ENCODE assay signal across 17 cellular contexts in the genomic region with DNA sequence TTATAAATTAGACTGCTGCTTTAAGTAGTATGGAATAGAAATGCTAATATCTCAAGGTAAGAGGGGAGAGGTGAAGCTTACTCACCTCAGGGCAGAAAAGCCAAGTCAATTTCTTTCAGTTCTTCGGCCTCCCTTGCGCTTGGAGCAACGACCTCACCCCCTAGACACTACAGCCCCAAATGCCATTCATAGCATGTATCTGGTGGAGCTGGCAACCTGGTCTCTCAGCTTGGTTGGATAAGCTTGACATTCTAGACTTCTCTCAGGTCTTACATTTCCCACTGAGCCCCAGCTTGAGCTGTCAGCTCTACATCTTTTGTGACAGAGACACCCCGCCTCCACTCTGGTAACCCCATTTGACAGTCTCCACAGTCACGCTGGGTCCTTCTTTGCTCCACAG.
A peak's percentile ranks its signal among the peaks of the same experiment; 100 is the strongest.
DNase-seq lines count a peak whose midpoint lies in the region; ATAC-seq, FAIRE-seq and TF ChIP-seq lines count a peak whose summit lies in the region.
"Had no signal": no experiment of that assay in that cellular context is flagged by ENCODE, and none has a peak within 500 bp of the region (broad histone marks: within the 10 kb centered on the region; RNA-seq: fewer than 3 reads in every experiment).

No MANE protein-coding gene starts in this region.

- peaks cover 16% of the 10 kb centered on the region for H3K4me1 Mint-ChIP-seq in endodermal cell

- intact Hi-C loops in IMR-90 (cut with micrococcal nuclease), result no loop called here

- H3K27me3 Mint-ChIP-seq in endodermal cell (ENCODE audit: insufficient read depth), result no peaks in the 10 kb centered on the region
- H3K27me3 Mint-ChIP-seq: CD4-positive, CD25-positive, alpha-beta regulatory T cell had no signal

- ATAC-seq in IMR-90 (ENCODE audit: low read depth) (no peak), GM18873 (IDR thresholded peaks at IDR 0.05; ENCODE audit: low FRiP score, unreplicated experiment) (no peak)
- ATAC-seq: GM12878 had no signal

- H2BK120ac ChIP-seq in IMR-90 (ENCODE audit: low read depth, low read length) (no peak overlapping the region), H1 (replicated peaks; ENCODE audit: low read depth, low read length) (no peak overlapping the region), mesendoderm (ENCODE audit: low read depth, low read length) (no peak overlapping the region)

- H4K8ac ChIP-seq in IMR-90 (ENCODE audit: low read depth in 2 of 2, low read length in 2 of 2) (no peak overlapping the region), H1 (ENCODE audit: extremely low read depth, insufficient read depth, low read length) (no peak overlapping the region), mesendoderm (ENCODE audit: low read depth, low read length) (no peak overlapping the region)

- H3K27ac Mint-ChIP-seq in endodermal cell, result no peak overlapping the region
- H3K27ac Mint-ChIP-seq: CD4-positive, CD25-positive, alpha-beta regulatory T cell had no signal

- H4K20me1 ChIP-seq in IMR-90 (ENCODE audit: insufficient read depth, low read length), result no peaks in the 10 kb centered on the region
- no peaks in the 10 kb centered on the region for H4K20me1 ChIP-seq in H1 (replicated peaks in 1 of 2; ENCODE audit: control insufficient read depth in 1 of 2, insufficient read depth in 2 of 2, low read length in 2 of 2)
- H4K20me1 ChIP-seq: BLaER1 treated with 17β-estradiol and CSF1 and Interleukin-3, amounts not matched to agents 10 nM and 100 nM had no signal

- peaks cover under 1% of the 10 kb centered on the region; the same call in 1 of the 2 replicates for H3K9me1 ChIP-seq in IMR-90 (ENCODE audit: insufficient read depth, low read length)

- TF ChIP-seq POLR2A in IMR-90 (IDR thresholded peaks at IDR 0.05; ENCODE audit: low read depth, low read length), result no peak
- no peak for TF ChIP-seq POLR2A in H1 (IDR thresholded peaks at IDR 0.05; ENCODE audit: control extremely low read depth in 1 of 2, low read depth in 2 of 2, low read length in 2 of 2)

- no peak overlapping the region for H3K27ac ChIP-seq in IMR-90 (ENCODE audit: insufficient read depth, low read length)
- no peak overlapping the region for H3K27ac ChIP-seq in H1 (ENCODE audit: low read depth, low read length)
- H3K27ac ChIP-seq in mesendoderm (ENCODE audit: low read depth, low read length), result no peak overlapping the region
- peak overlapping the region; percentile 93 for H3K27ac ChIP-seq in substantia nigra (ENCODE audit: low read depth, low read length, poor library complexity, severe bottlenecking)
- no peak overlapping the region for H3K27ac ChIP-seq in endodermal cell (ENCODE audit: low read depth, low read length)
- H3K27ac ChIP-seq: BLaER1 treated with 17β-estradiol and CSF1 and Interleukin-3, amounts not matched to agents 10 nM and 100 nM; GM23248 had no signal

- POLR2A ChIA-PET in IMR-90 (lab: Charles Lee; ENCODE audit: unreplicated experiment) (no interaction called here), H1 (lab: Charles Lee; ENCODE audit: partially characterized antibody) (interaction anchor here (1.2 kb wide), 1 partner anchor 156 kb away, joined by 3 read pairs; no protein-coding TSS in a partner anchor)

- H2BK5ac ChIP-seq in IMR-90 (ENCODE audit: low read depth, low read length, poor library complexity, severe bottlenecking) (no peak overlapping the region), H1 (ENCODE audit: low read depth, low read length) (no peak overlapping the region), mesendoderm (ENCODE audit: low read length) (no peak overlapping the region)

- H3K4me3 ChIP-seq in IMR-90 (ENCODE audit: insufficient read depth, low read depth, low read length) (no peak overlapping the region), H1 (ENCODE audit: extremely low read depth in 1 of 4, insufficient read depth in 2 of 4, low read depth in 3 of 4, low read length in 4 of 4) (no peak overlapping the region), mesendoderm (ENCODE audit: low read length) (no peak overlapping the region), endodermal cell (ENCODE audit: low read length) (no peak overlapping the region), HAP-1 (no peak overlapping the region)
- H3K4me3 ChIP-seq: BLaER1 treated with 17β-estradiol and CSF1 and Interleukin-3, amounts not matched to agents 10 nM and 100 nM; GM12878; GM23248 had no signal

- H3K4me1 ChIP-seq in IMR-90 (ENCODE audit: control insufficient read depth, insufficient read depth, low read length) (peaks cover under 1% of the 10 kb centered on the region), H1 (replicated peaks in 1 of 4; ENCODE audit: control insufficient read depth in 3 of 4, insufficient read depth in 4 of 4, low read length in 3 of 4) (peaks cover 0 to 4% (median 2%) of the 10 kb centered on the region in 4 experiments; a peak in 2 of 7 replicates), mesendoderm (ENCODE audit: control insufficient read depth, low read depth, low read length) (peaks cover under 1% of the 10 kb centered on the region), endodermal cell (ENCODE audit: control insufficient read depth, insufficient read depth, low read length) (peaks cover 2% of the 10 kb centered on the region), HAP-1 (no peaks in the 10 kb centered on the region)
- H3K4me1 ChIP-seq: BLaER1 treated with 17β-estradiol and CSF1 and Interleukin-3, amounts not matched to agents 10 nM and 100 nM had no signal

- no TSS peak for BruUV-seq in IMR-90 (replicated peaks; lab: Mats Ljungman, UMichigan)

- H3K9me3 ChIP-seq in IMR-90 (ENCODE audit: control insufficient read depth, insufficient read depth, low read length) (no peaks in the 10 kb centered on the region), H1 (ENCODE audit: insufficient read depth in 2 of 2, low read depth in 1 of 2, low read length in 1 of 2) (no peaks in the 10 kb centered on the region), endodermal cell (ENCODE audit: control insufficient read depth, low read length) (peaks cover 9% of the 10 kb centered on the region), HAP-1 (no peaks in the 10 kb centered on the region)

- H2BK15ac ChIP-seq in IMR-90 (ENCODE audit: low read depth, low read length) (no peak overlapping the region), H1 (ENCODE audit: low read length) (no peak overlapping the region), mesendoderm (replicated peaks; ENCODE audit: low read depth) (no peak overlapping the region)

- H3K14ac ChIP-seq in IMR-90 (replicated peaks; ENCODE audit: low read depth, low read length) (no peak overlapping the region), H1 (ENCODE audit: insufficient read length) (no peak overlapping the region)

- H2AFZ ChIP-seq in IMR-90 (replicated peaks; ENCODE audit: low read length, poor library complexity) (no peak overlapping the region), H1 (ENCODE audit: low read length) (no peak overlapping the region)
- H2AFZ ChIP-seq: GM23248 had no signal

- TF ChIP-seq RAD21 in IMR-90 (IDR thresholded peaks at IDR 0.05; ENCODE audit: low read length), result no peak
- TF ChIP-seq RAD21 in H1 (IDR thresholded peaks at IDR 0.05 in 1 of 2, conservative IDR thresholded peaks at IDR 0.05 in 1 of 2; ENCODE audit: low read depth in 2 of 2, low read length in 2 of 2), result no peak

- H3K18ac ChIP-seq in IMR-90 (ENCODE audit: low read depth, low read length) (no peak overlapping the region), H1 (ENCODE audit: extremely low read depth, low read length) (no peak overlapping the region), mesendoderm (ENCODE audit: low read length) (no peak overlapping the region)

- peaks cover 3% of the 10 kb centered on the region for H3K36me3 Mint-ChIP-seq in endodermal cell (ENCODE audit: low read depth)
- H3K36me3 Mint-ChIP-seq: CD4-positive, CD25-positive, alpha-beta regulatory T cell had no signal

- no peak for TF ChIP-seq CTCF in IMR-90 (conservative IDR thresholded peaks at IDR 0.05; ENCODE audit: low read depth, low read length)
- no peak for TF ChIP-seq CTCF in H1 (IDR thresholded peaks at IDR 0.05; ENCODE audit: control extremely low read depth in 1 of 3, insufficient read depth in 1 of 3, low read depth in 1 of 3, low read length in 3 of 3)
- TF ChIP-seq CTCF in endodermal cell (conservative IDR thresholded peaks at IDR 0.05), result no peak

- H3K4me3 Mint-ChIP-seq in endodermal cell, result no peak overlapping the region
- H3K4me3 Mint-ChIP-seq: CD4-positive, CD25-positive, alpha-beta regulatory T cell had no signal

- CTCF ChIA-PET in IMR-90 (lab: Yijun Ruan, JAX), result no interaction called here
- CTCF ChIA-PET in H1 (lab: Charles Lee; ENCODE audit: partially characterized antibody), result no interaction called here

- no peak overlapping the region for H2AK9ac ChIP-seq in IMR-90 (replicated peaks; ENCODE audit: low read depth, low read length, poor library complexity)

- H3K79me1 ChIP-seq in IMR-90 (ENCODE audit: low read depth in 1 of 2, low read length in 2 of 2), result no peaks in the 10 kb centered on the region
- no peaks in the 10 kb centered on the region for H3K79me1 ChIP-seq in H1 (ENCODE audit: low read depth, low read length)
- H3K79me1 ChIP-seq in mesendoderm (ENCODE audit: low read length), result no peaks in the 10 kb centered on the region

- in situ Hi-C loops in IMR-90 (cut with MboI; ENCODE audit: low sequenced_read_pairs) (no loop called here), HAP-1 (cut with MboI; ENCODE audit: low sequenced_read_pairs) (no loop called here)

- H3K27me3 ChIP-seq in IMR-90 (ENCODE audit: control insufficient read depth, insufficient read depth, low read length) (no peaks in the 10 kb centered on the region), H1 (replicated peaks in 1 of 4; ENCODE audit: control insufficient read depth in 3 of 4, extremely low read depth in 1 of 4, insufficient read depth in 3 of 4, low read length in 3 of 4) (no peaks in the 10 kb centered on the region), mesendoderm (ENCODE audit: insufficient read depth, low read length, poor library complexity) (no peaks in the 10 kb centered on the region), endodermal cell (ENCODE audit: control insufficient read depth, insufficient read depth, low read length, poor library complexity, severe bottlenecking) (no peaks in the 10 kb centered on the region), HAP-1 (ENCODE audit: low read depth) (no peaks in the 10 kb centered on the region)
- H3K27me3 ChIP-seq: BLaER1 treated with 17β-estradiol and CSF1 and Interleukin-3, amounts not matched to agents 10 nM and 100 nM had no signal

- H3K36me3 ChIP-seq in IMR-90 (ENCODE audit: control insufficient read depth, insufficient read depth, low read length) (no peaks in the 10 kb centered on the region), H1 (ENCODE audit: control insufficient read depth in 2 of 4, insufficient read depth in 4 of 4, low read length in 3 of 4) (no peaks in the 10 kb centered on the region; a peak in 1 of 8 replicates), mesendoderm (ENCODE audit: control insufficient read depth, insufficient read depth, low read length) (no peaks in the 10 kb centered on the region), endodermal cell (ENCODE audit: control insufficient read depth, insufficient read depth, low read length) (peaks cover 4% of the 10 kb centered on the region), HAP-1 (replicated peaks) (no peaks in the 10 kb centered on the region)
- H3K36me3 ChIP-seq: BLaER1 treated with 17β-estradiol and CSF1 and Interleukin-3, amounts not matched to agents 10 nM and 100 nM had no signal

- H3K23me2 ChIP-seq in H1 (ENCODE audit: low read depth, low read length), result no peaks in the 10 kb centered on the region

- no peak overlapping the region for H3K9ac ChIP-seq in IMR-90 (ENCODE audit: low read depth, low read length)
- no peak overlapping the region for H3K9ac ChIP-seq in H1 (replicated peaks in 1 of 4; ENCODE audit: extremely low read depth in 1 of 4, low read depth in 3 of 4, low read length in 3 of 4)
- H3K9ac ChIP-seq in mesendoderm (ENCODE audit: low read length), result no peak overlapping the region
- H3K9ac ChIP-seq in endodermal cell (ENCODE audit: extremely low read depth, low read length, poor library complexity, severe bottlenecking), result no peak overlapping the region
- H3K9ac ChIP-seq: BLaER1 treated with 17β-estradiol and CSF1 and Interleukin-3, amounts not matched to agents 10 nM and 100 nM; GM23248 had no signal

- dilution Hi-C loops in IMR-90 (cut with HindIII; ENCODE audit: low sequenced_read_pairs, unreplicated experiment), result no loop called here

- peaks cover under 1% of the 10 kb centered on the region for H3K9me3 Mint-ChIP-seq in endodermal cell

- no peak overlapping the region for H4K5ac ChIP-seq in IMR-90 (ENCODE audit: low read depth, low read length)
- H4K5ac ChIP-seq in H1 (ENCODE audit: insufficient read length, low read depth, low read length), result no peak overlapping the region
- H4K5ac ChIP-seq in mesendoderm (ENCODE audit: low read length), result no peak overlapping the region

- no peak for TF ChIP-seq EP300 in H1 (IDR thresholded peaks at IDR 0.05; ENCODE audit: borderline replicate concordance in 1 of 2, low read depth in 2 of 2, low read length in 2 of 2)

- FAIRE-seq in H1 (lab: Jason Lieb, UNC), result no peak
- no peak for FAIRE-seq in urothelium cell line (lab: Jason Lieb, UNC)
- FAIRE-seq: GM12878, GM18507 had no signal

- WGBS in IMR-90 (ENCODE audit: extremely low coverage in 2 of 2, insufficient read length in 1 of 2), 2 experiments, result 89% methylated on average over 1 of the region's 5 CpGs; no CpG with 5 or more reads in 1 of the 2 experiments
- 79% methylated on average over 5 of the region's 5 CpGs; no CpG with 5 or more reads in 1 of the 2 experiments for WGBS in H1 (ENCODE audit: extremely low coverage in 1 of 2, insufficient coverage in 1 of 2, insufficient read length in 1 of 2, insufficient replicate concordance in 2 of 2, low coverage in 1 of 2, low lambda C conversion rate in 2 of 2, missing lambda C conversion rate in 1 of 2), 2 experiments
- WGBS in mesendoderm (ENCODE audit: extremely low coverage, insufficient coverage, low lambda C conversion rate), result no CpG with 5 or more reads among the region's 5 CpGs
- 76 to 90% methylated on average over 5 of the region's 5 CpGs for WGBS in endodermal cell (ENCODE audit: insufficient coverage in 1 of 2, insufficient read length in 1 of 2), 2 experiments

- H2BK12ac ChIP-seq in H1 (ENCODE audit: low read depth, low read length), result 0 out of 2 replicates have a peak overlapping the region, but pooled peaks have one; percentile 61

- no peak overlapping the region; the same call in 1 of the 2 replicates for H4K91ac ChIP-seq in IMR-90 (ENCODE audit: insufficient read depth, low read depth, low read length)
- H4K91ac ChIP-seq in H1 (replicated peaks; ENCODE audit: insufficient read length, low read length), result no peak overlapping the region

- H3K23ac ChIP-seq in IMR-90 (ENCODE audit: low read depth, low read length) (no peak overlapping the region), H1 (ENCODE audit: insufficient read length) (no peak overlapping the region), mesendoderm (ENCODE audit: low read length) (no peak overlapping the region)

- H2AK5ac ChIP-seq in IMR-90 (ENCODE audit: low read depth, low read length) (no peak overlapping the region), H1 (ENCODE audit: low read depth, low read length) (no peak overlapping the region), mesendoderm (ENCODE audit: low read length) (no peak overlapping the region)

- H3K4me2 ChIP-seq in IMR-90 (ENCODE audit: low read depth, low read length) (no peak overlapping the region), H1 (ENCODE audit: insufficient read depth in 1 of 2, low read depth in 2 of 2, low read length in 2 of 2) (no peak overlapping the region), mesendoderm (ENCODE audit: low read length) (no peak overlapping the region)
- H3K4me2 ChIP-seq: BLaER1 treated with 17β-estradiol and CSF1 and Interleukin-3, amounts not matched to agents 10 nM and 100 nM had no signal

- H2BK20ac ChIP-seq in IMR-90 (ENCODE audit: low read depth, low read length) (peak overlapping the region; percentile 40; the same call in 1 of the 2 replicates), H1 (ENCODE audit: low read length) (peak overlapping the region; percentile 19; the same call in 1 of the 2 replicates)

- DNase-seq in IMR-90 (no peak), H1 (ENCODE audit: low read depth in 1 of 2, low spot score in 2 of 2) (no peak), mesendoderm (peak; percentile 81), substantia nigra (lab: John Stamatoyannopoulos, UW) (no peak), endodermal cell (no peak), HAP-1 (ENCODE audit: low spot score in 2 of 2) (no peak), urothelium cell line (ENCODE audit: low spot score) (no peak)
- DNase-seq: ACHN; Calu3; CD4-positive, CD25-positive, alpha-beta regulatory T cell; DMS 273 treated with DMSO at 0.1 percent for 48 hours; GM23248; H7 had no signal

- H3K79me2 ChIP-seq in H1 (ENCODE audit: control insufficient read depth in 1 of 2, insufficient read depth in 2 of 2, low read length in 2 of 2) (no peaks in the 10 kb centered on the region), mesendoderm (ENCODE audit: control insufficient read depth, insufficient read depth, low read length) (no peaks in the 10 kb centered on the region)

- H3K56ac ChIP-seq in IMR-90 (ENCODE audit: extremely low read depth, insufficient read depth, low read length) (no peak overlapping the region), H1 (replicated peaks; ENCODE audit: insufficient read length, low read depth, low read length) (no peak overlapping the region), mesendoderm (ENCODE audit: low read length) (no peak overlapping the region)

- H3K4ac ChIP-seq in IMR-90 (ENCODE audit: low read depth, low read length) (0 out of 2 replicates have a peak overlapping the region, but pooled peaks have one; percentile 0), H1 (replicated peaks; ENCODE audit: insufficient read length, low read depth, low read length) (no peak overlapping the region), mesendoderm (ENCODE audit: low read depth, low read length) (no peak overlapping the region)
